Comparison of ENCODE assay signal across 20 cellular contexts in genomic region chr6:11379805-11380204, GRCh38.
DNase-seq lines count a peak whose midpoint lies in the region; ATAC-seq and TF ChIP-seq lines count a peak whose summit lies in the region.
"Had no signal": no experiment of that assay in that cellular context is flagged by ENCODE, and none has a peak within 500 bp of the region (broad histone marks: within the 10 kb centered on the region; RNA-seq: fewer than 3 reads in every experiment).

No MANE protein-coding gene starts in this region.

- H3K27me3 ChIP-seq in CD4-positive, alpha-beta T cell (ENCODE audit: control insufficient read depth, insufficient read depth, low read length), result no peaks in the 10 kb centered on the region
- no peaks in the 10 kb centered on the region for H3K27me3 ChIP-seq in left lung
- H3K27me3 ChIP-seq: stomach had no signal

- H3K36me3 Mint-ChIP-seq in CD4-positive, alpha-beta T cell (ENCODE audit: low read depth), result peaks cover 60% of the 10 kb centered on the region
- H3K36me3 Mint-ChIP-seq in activated T-helper 17 cell treated with anti-CD3 and anti-CD28 coated beads, Interleukin-2, amount 50 U/mL, for 72 hours (ENCODE audit: low read depth), result peaks cover 49% of the 10 kb centered on the region
- peaks cover 12 to 43% (median 34%) of the 10 kb centered on the region in 3 donors for H3K36me3 Mint-ChIP-seq in naive thymus-derived CD8-positive, alpha-beta T cell
- H3K36me3 Mint-ChIP-seq: type B pancreatic cell had no signal

- TF ChIP-seq CTCF in CD4-positive, alpha-beta T cell (IDR thresholded peaks at IDR 0.05), result no peak
- TF ChIP-seq CTCF in left lung (IDR thresholded peaks at IDR 0.05), result no peak

- no peaks in the 10 kb centered on the region for H3K9me3 Mint-ChIP-seq in CD4-positive, alpha-beta T cell
- H3K9me3 Mint-ChIP-seq in activated T-helper 17 cell treated with anti-CD3 and anti-CD28 coated beads, Interleukin-2, amount 50 U/mL, for 72 hours, result no peaks in the 10 kb centered on the region
- H3K9me3 Mint-ChIP-seq in naive thymus-derived CD8-positive, alpha-beta T cell, result peaks cover 0 to 2% (median 0%) of the 10 kb centered on the region in 9 donors

- no peaks in the 10 kb centered on the region for H3K27me3 Mint-ChIP-seq in CD4-positive, alpha-beta T cell
- no peaks in the 10 kb centered on the region for H3K27me3 Mint-ChIP-seq in activated T-helper 17 cell treated with anti-CD3 and anti-CD28 coated beads, Interleukin-2, amount 50 U/mL, for 72 hours
- no peaks in the 10 kb centered on the region for H3K27me3 Mint-ChIP-seq in naive thymus-derived CD8-positive, alpha-beta T cell
- H3K27me3 Mint-ChIP-seq: type B pancreatic cell had no signal

- H3K4me1 Mint-ChIP-seq in CD4-positive, alpha-beta T cell (ENCODE audit: low read depth), result peaks cover 71% of the 10 kb centered on the region
- H3K4me1 Mint-ChIP-seq in activated T-helper 17 cell treated with anti-CD3 and anti-CD28 coated beads, Interleukin-2, amount 50 U/mL, for 72 hours, result peaks cover 36% of the 10 kb centered on the region
- H3K4me1 Mint-ChIP-seq in naive thymus-derived CD8-positive, alpha-beta T cell, result peaks cover 42 to 84% (median 65%) of the 10 kb centered on the region in 4 donors

- H3K27ac ChIP-seq in CD4-positive, alpha-beta T cell (ENCODE audit: low read depth, low read length), result no peak overlapping the region
- H3K27ac ChIP-seq in left lung, result peak overlapping the region in 1 of 2 donors; percentile 96

- POLR2A ChIA-PET in CD4-positive, alpha-beta T cell (lab: Charles Lee), result interaction anchor here (0.6 to 3.2 kb wide), 3 partner anchors 13 to 685 kb away, joined by 3 to 29 read pairs (median 3); partner anchors contain the start of genes NEDD9 and PAK1IP1
- POLR2A ChIA-PET in naive thymus-derived CD8-positive, alpha-beta T cell (lab: Charles Lee), result interaction anchor here (1.2 kb wide), 1 partner anchor 195 kb away, joined by 3 read pairs; no protein-coding TSS in a partner anchor

- peak overlapping the region; percentile 93 for H3K27ac Mint-ChIP-seq in CD4-positive, alpha-beta T cell
- no peak overlapping the region for H3K27ac Mint-ChIP-seq in activated T-helper 17 cell treated with anti-CD3 and anti-CD28 coated beads, Interleukin-2, amount 50 U/mL, for 72 hours
- H3K27ac Mint-ChIP-seq in naive thymus-derived CD8-positive, alpha-beta T cell, result peak overlapping the region in 5 of 10 donors; percentile 23 to 92 (median 68)
- H3K27ac Mint-ChIP-seq: activated naive CD4-positive, alpha-beta T cell treated with anti-CD3 and anti-CD28 coated beads, Interleukin-2, amount 50 U/mL, for 72 hours; type B pancreatic cell had no signal

- ATAC-seq in CD4-positive, alpha-beta T cell (ENCODE audit: poor library complexity), result no peak
- ATAC-seq in activated T-helper 17 cell treated with anti-CD3 and anti-CD28 coated beads, Interleukin-2, amount 50 U/mL, for 72 hours (replicated peaks), result no peak
- ATAC-seq in naive thymus-derived CD8-positive, alpha-beta T cell, result no peak
- no peak for ATAC-seq in left lung
- ATAC-seq in GM19397 (IDR thresholded peaks at IDR 0.05; ENCODE audit: unreplicated experiment), result no peak
- ATAC-seq: activated naive CD4-positive, alpha-beta T cell treated with anti-CD3 and anti-CD28 coated beads, Interleukin-2, amount 50 U/mL, for 72 hours; HCT116; sciatic nerve had no signal

- H3K4me3 ChIP-seq in GM08714 (ENCODE audit: low read length), result peak overlapping the region; percentile 98; the same call in 1 of the 2 replicates
- H3K4me3 ChIP-seq in left lung, result no peak overlapping the region
- H3K4me3 ChIP-seq: lung, stomach had no signal

- no peaks in the 10 kb centered on the region for H3K9me3 ChIP-seq in CD4-positive, alpha-beta T cell (ENCODE audit: control insufficient read depth, low read length)
- H3K9me3 ChIP-seq in left lung, result no peaks in the 10 kb centered on the region
- H3K9me3 ChIP-seq: stomach had no signal

- no peaks in the 10 kb centered on the region for H3K36me3 ChIP-seq in left lung
- H3K36me3 ChIP-seq: stomach had no signal

- peaks cover 3 to 83% of the 10 kb centered on the region in 2 donors for H3K4me1 ChIP-seq in left lung
- H3K4me1 ChIP-seq: stomach had no signal

- H3K4me3 Mint-ChIP-seq in CD4-positive, alpha-beta T cell, result peak overlapping the region; percentile 85
- H3K4me3 Mint-ChIP-seq in activated T-helper 17 cell treated with anti-CD3 and anti-CD28 coated beads, Interleukin-2, amount 50 U/mL, for 72 hours, result peak overlapping the region; percentile 90
- peak overlapping the region in 8 of 10 donors; percentile 27 to 96 (median 82) for H3K4me3 Mint-ChIP-seq in naive thymus-derived CD8-positive, alpha-beta T cell
- H3K4me3 Mint-ChIP-seq: type B pancreatic cell had no signal

- CTCF ChIA-PET in CD4-positive, alpha-beta T cell (lab: Charles Lee), result no interaction called here

- intact Hi-C loops in CD4-positive, alpha-beta T cell (cut with DNase I, micrococcal nuclease), result loop anchor here (2.0 to 5.0 kb wide), 2 partner anchors 145 to 632 kb away; partner anchors contain the start of gene HIVEP1 (in 1 of the 2)
- intact Hi-C loops in left lung (cut with DNase I), result no loop called here

- no peak for DNase-seq in CD4-positive, alpha-beta T cell
- DNase-seq in naive thymus-derived CD8-positive, alpha-beta T cell, result no peak
- no peak for DNase-seq in left lung
- no peak for DNase-seq in kidney tubule cell (ENCODE audit: low spot score)
- DNase-seq: activated CD4-positive, CD25-positive, alpha-beta regulatory T cell; activated CD8-positive, alpha-beta memory T cell treated with anti-CD3 and anti-CD28 coated beads, Interleukin-2, amount 50 U/mL, for 4 hours; cortex of kidney; NCI-H1417; NCI-H526; OCI-M1; SIG-M5; stomach had no signal

Comparison
In these comparisons a context has a peak if more than half of its experiments do, and no peak if none do; other contexts are left out.
1. intact Hi-C loops: an anchor here in CD4-positive, alpha-beta T cell (2.0 to 5.0 kb wide); none called in left lung.